In the genomic region with DNA sequence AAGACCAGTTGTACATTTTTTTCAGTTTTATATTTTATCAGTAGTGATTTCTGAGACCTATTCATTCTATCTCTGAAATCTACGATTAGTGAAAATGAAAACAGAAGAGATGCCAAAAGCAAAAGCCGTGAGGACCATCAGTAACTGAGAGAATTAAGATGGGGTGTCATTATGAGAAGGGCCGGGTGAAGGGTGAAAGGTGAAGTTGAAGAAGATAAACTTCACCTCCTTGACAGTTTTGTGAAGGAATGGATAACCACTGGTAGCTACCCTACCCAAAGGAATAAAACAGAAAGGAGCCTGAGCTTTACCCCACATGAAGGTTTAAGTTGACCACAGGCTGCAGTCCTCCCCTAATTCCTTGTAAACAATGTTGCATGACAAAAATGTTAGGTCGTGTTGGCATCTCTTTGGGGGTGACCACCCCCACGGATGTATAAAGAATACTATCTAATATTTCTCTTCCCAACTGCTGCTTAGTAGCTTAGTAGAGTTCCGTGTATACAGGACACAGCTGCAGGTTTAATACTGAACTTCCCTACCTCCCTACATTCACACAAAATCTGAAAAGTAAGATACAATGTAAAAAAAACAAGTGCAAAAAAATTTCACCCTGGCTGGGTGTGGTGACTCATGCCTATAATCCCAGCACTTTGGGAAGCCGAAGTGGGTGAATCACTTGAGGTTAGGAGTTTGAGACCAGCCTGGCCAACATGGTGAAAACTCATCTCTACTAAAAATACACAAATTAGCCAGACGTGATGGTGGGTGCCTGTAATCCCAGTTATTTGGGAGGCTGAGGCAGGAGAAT, we compare ENCODE assay signal across 1 cellular context.
TF ChIP-seq lines count a peak whose summit lies in the region.

No MANE protein-coding gene starts in this region.

TF ChIP-seq in HEK293, 187 proteins besides CTCF, POLR2A, EP300 and RAD21 (continued from another document):
- TF ChIP-seq ZNF843 (tag by site-specific recombination; IDR thresholded peaks at IDR 0.05) (no peak), GLIS1 (tag by site-specific recombination; IDR thresholded peaks at IDR 0.05) (peak; percentile 75), ZNF16 (tag by site-specific recombination; IDR thresholded peaks at IDR 0.05; ENCODE audit: low read depth) (no peak), ZNF335 (tag by site-specific recombination; conservative IDR thresholded peaks at IDR 0.05) (no peak), ZNF544 (tag by site-specific recombination; IDR thresholded peaks at IDR 0.05) (no peak), ZFP3 (tag by site-specific recombination; IDR thresholded peaks at IDR 0.05; ENCODE audit: low read depth) (no peak), ZNF768 (tag by site-specific recombination; IDR thresholded peaks at IDR 0.05) (no peak), BCL11A (tag by site-specific recombination; IDR thresholded peaks at IDR 0.05; ENCODE audit: low read depth) (no peak), ZNF585B (tag by site-specific recombination; IDR thresholded peaks at IDR 0.05) (no peak), ZSCAN23 (tag by site-specific recombination; IDR thresholded peaks at IDR 0.05) (no peak), ZNF626 (tag by site-specific recombination; IDR thresholded peaks at IDR 0.05) (no peak), YY1 (tag by site-specific recombination; IDR thresholded peaks at IDR 0.05) (no peak), ZBTB21 (tag by site-specific recombination; IDR thresholded peaks at IDR 0.05) (no peak), ZBTB8A (tag by site-specific recombination; IDR thresholded peaks at IDR 0.05) (no peak), ZNF514 (tag by site-specific recombination; IDR thresholded peaks at IDR 0.05) (no peak), ZNF324 (tag by site-specific recombination; IDR thresholded peaks at IDR 0.05) (no peak), ZNF184 (tag by site-specific recombination; IDR thresholded peaks at IDR 0.05) (no peak), RBAK (tag by site-specific recombination; IDR thresholded peaks at IDR 0.05) (no peak), SCRT2 (tag by site-specific recombination; IDR thresholded peaks at IDR 0.05) (no peak), SP3 (tag by site-specific recombination; IDR thresholded peaks at IDR 0.05) (no peak)
- TF ChIP-seq, protein P1, sequence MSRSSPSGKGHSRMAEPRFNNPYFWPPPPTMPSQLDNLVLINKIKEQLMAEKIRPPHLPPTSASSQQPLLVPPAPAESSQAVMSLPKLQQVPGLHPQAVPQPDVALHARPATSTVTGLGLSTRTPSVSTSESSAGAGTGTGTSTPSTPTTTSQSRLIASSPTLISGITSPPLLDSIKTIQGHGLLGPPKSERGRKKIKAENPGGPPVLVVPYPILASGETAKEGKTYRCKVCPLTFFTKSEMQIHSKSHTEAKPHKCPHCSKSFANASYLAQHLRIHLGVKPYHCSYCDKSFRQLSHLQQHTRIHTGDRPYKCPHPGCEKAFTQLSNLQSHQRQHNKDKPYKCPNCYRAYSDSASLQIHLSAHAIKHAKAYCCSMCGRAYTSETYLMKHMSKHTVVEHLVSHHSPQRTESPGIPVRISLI (tag by site-specific recombination; IDR thresholded peaks at IDR 0.05): peak; percentile 67; the same call in 1 of the 2 replicates
- TF ChIP-seq, protein P2, sequence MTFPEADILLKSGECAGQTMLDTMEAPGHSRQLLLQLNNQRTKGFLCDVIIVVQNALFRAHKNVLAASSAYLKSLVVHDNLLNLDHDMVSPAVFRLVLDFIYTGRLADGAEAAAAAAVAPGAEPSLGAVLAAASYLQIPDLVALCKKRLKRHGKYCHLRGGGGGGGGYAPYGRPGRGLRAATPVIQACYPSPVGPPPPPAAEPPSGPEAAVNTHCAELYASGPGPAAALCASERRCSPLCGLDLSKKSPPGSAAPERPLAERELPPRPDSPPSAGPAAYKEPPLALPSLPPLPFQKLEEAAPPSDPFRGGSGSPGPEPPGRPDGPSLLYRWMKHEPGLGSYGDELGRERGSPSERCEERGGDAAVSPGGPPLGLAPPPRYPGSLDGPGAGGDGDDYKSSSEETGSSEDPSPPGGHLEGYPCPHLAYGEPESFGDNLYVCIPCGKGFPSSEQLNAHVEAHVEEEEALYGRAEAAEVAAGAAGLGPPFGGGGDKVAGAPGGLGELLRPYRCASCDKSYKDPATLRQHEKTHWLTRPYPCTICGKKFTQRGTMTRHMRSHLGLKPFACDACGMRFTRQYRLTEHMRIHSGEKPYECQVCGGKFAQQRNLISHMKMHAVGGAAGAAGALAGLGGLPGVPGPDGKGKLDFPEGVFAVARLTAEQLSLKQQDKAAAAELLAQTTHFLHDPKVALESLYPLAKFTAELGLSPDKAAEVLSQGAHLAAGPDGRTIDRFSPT (tag by site-specific recombination; IDR thresholded peaks at IDR 0.05): peak; percentile 42; the same call in 1 of the 2 replicates
- TF ChIP-seq, protein P3, sequence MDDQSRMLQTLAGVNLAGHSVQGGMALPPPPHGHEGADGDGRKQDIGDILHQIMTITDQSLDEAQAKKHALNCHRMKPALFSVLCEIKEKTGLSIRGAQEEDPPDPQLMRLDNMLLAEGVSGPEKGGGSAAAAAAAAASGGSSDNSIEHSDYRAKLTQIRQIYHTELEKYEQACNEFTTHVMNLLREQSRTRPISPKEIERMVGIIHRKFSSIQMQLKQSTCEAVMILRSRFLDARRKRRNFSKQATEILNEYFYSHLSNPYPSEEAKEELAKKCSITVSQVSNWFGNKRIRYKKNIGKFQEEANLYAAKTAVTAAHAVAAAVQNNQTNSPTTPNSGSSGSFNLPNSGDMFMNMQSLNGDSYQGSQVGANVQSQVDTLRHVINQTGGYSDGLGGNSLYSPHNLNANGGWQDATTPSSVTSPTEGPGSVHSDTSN (CRISPR knock-in tag; IDR thresholded peaks at IDR 0.05): no peak
TF ChIP-seq in HEK293: peak in this region for 5.
